ENCODE assay signal across 8 cellular contexts in genomic region chr1:222306011-222306410, GRCh38.
"Had no signal": no experiment of that assay in that cellular context is flagged by ENCODE, and none has a peak within 500 bp of the region (broad histone marks: within the 10 kb centered on the region; RNA-seq: fewer than 3 reads in every experiment).

No MANE protein-coding gene starts in this region.

- H3K9me3 ChIP-seq: HAP-1 had no signal

- H3K27ac Mint-ChIP-seq: GM23338, H9, HFFc6 had no signal

- H3K4me2 ChIP-seq: GM23338 had no signal

- H3K4me3 Mint-ChIP-seq: GM23338, H9, HFFc6 had no signal

- H3K4me1 Mint-ChIP-seq: GM23338, H9 had no signal

- H3K4me1 ChIP-seq: HAP-1 had no signal

- H3K9me3 Mint-ChIP-seq: GM23338, H9, HFFc6 had no signal

- H3K27ac ChIP-seq: GM23248 had no signal

- DNase-seq: GM23248, GOT3, H7, H9, HCEC 1CT, HFFc6 had no signal

- H3K9ac ChIP-seq: GM23248 had no signal

- H3K36me3 ChIP-seq: HAP-1 had no signal

- H3K4me3 ChIP-seq: GM23248, GM23338, HAP-1 had no signal
